ENCODE assay signal across 8 cellular contexts in genomic region chr4:4859010-4859798, GRCh38. TPM values are rescaled to one million over a fixed set of nuclear protein-coding genes. Genes with fewer than 3 reads are reported as not detected.
A peak's percentile ranks its signal among the peaks of the same experiment; 100 is the strongest.
DNase-seq lines count a peak whose midpoint lies in the region; ATAC-seq lines count a peak whose summit lies in the region.

TSS of gene MSX1 (plus strand) at chr4:4859665. CDS start at chr4:4859900, 235 bp downstream.

- DNase-seq in NCI-H2107 (lab: John Stamatoyannopoulos, UW) (peak; percentile 7), NCI-H2107 treated with DMSO at 0.1 percent for 48 hours (lab: John Stamatoyannopoulos, UW; ENCODE audit: unreplicated experiment) (no peak), KBM-7 (peak; percentile 88), SW480 (ENCODE audit: low spot score) (peak; percentile 82), dermis blood vessel endothelial cell (peak; percentile 87), left lobe of liver (ENCODE audit: low spot score) (peak; percentile 89)
- DNase-seq in stimulated activated CD4-positive, alpha-beta T cell treated with anti-CD3 and anti-CD28 coated beads, Interleukin-1b, Interleukin-23, amount 100 ng/mL, for 48 hours = peak; percentile 57

- in situ Hi-C loops in KBM-7 (cut with MboI; ENCODE audit: low pct_unique_long_range_greater_than_20kb, low sequenced_read_pairs) = no loop called here

- ATAC-seq in GM21825 (IDR thresholded peaks at IDR 0.05; ENCODE audit: unreplicated experiment) (peak; percentile 83), left lobe of liver (peak; percentile 96)

RNA-seq across cellular contexts. Expression of gene MSX1, which starts in this region (rescaled TPM):
- total RNA-seq in dermis blood vessel endothelial cell = 3.7 and 9.0 TPM in 2 replicates
- total RNA-seq in left lobe of liver = 0.33 TPM

Comparison
In these comparisons a context has a peak if more than half of its experiments do, and no peak if none do; other contexts are left out.
1. Peak in DNase-seq and ATAC-seq in left lobe of liver; RNA of the gene not detected or under 1 TPM.